In the genomic region with DNA sequence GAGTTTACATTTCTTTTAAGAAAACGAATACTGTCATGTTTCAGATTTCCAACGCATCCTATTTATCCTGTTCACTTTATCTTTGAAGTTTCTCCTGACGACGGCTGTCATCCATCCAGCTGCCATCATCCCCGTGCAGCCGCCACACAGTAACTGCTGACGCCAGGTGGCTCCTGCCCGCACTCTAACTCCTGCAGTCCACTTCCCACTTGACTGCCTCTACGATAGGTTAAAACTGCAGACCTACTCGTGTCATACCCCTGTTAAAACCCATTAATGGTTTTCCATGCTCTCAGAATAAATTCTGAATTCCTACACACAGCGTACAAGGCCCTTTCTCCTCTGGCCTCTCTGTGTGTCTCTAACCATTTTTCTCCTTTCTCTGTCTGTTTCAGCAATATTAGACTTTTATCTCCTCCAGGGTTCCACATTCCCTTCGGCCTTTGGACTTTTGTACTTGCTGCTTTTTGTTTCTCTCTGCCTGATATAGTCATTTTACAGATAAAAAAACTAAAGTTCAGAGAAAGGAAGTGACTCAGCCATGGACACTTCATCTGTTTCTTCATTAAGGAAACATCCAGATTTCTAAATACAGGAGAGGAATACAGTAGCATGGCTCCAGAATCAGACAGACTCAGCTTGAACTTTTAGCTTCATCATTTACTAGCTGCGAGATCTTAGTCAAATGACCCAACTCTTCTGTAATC, we compare ENCODE assay signal across 14 cellular contexts.
A peak's percentile ranks its signal among the peaks of the same experiment; 100 is the strongest.
DNase-seq lines count a peak whose midpoint lies in the region; ATAC-seq and TF ChIP-seq lines count a peak whose summit lies in the region.
"Had no signal": no experiment of that assay in that cellular context is flagged by ENCODE, and none has a peak within 500 bp of the region (broad histone marks: within the 10 kb centered on the region; RNA-seq: fewer than 3 reads in every experiment).

No MANE protein-coding gene starts in this region.

- 86% methylated on average over 13 of the region's 13 CpGs for WGBS in mammary epithelial cell (ENCODE audit: low coverage, missing lambda C conversion rate)
- 76 to 77% methylated on average over 13 of the region's 13 CpGs for WGBS in gastroesophageal sphincter (ENCODE audit: low coverage in 1 of 2), 2 donors

- H3K27ac ChIP-seq in mammary epithelial cell (ENCODE audit: insufficient read depth, low read depth, low read length) (peak overlapping the region; percentile 53), gastroesophageal sphincter (no peak overlapping the region)
- H3K27ac ChIP-seq: neutrophil had no signal

- H3K27me3 ChIP-seq in BJ (ENCODE audit: control insufficient read depth, insufficient read depth, low read length) (no peaks in the 10 kb centered on the region), mammary epithelial cell (ENCODE audit: insufficient read depth, low read length) (no peaks in the 10 kb centered on the region), gastroesophageal sphincter (no peaks in the 10 kb centered on the region)
- H3K27me3 ChIP-seq: neutrophil had no signal

- CTCF ChIA-PET in BJ (lab: Yijun Ruan, JAX) = interaction anchor here (1.4 to 2.6 kb wide), 2 partner anchors 12 to 127 kb away, joined by 3 to 9 read pairs; no protein-coding TSS in a partner anchor
- CTCF ChIA-PET in mammary epithelial cell (lab: Charles Lee; ENCODE audit: low non-redundant PET) = no interaction called here

- peak; percentile 56 for DNase-seq in BJ (ENCODE audit: low read depth)
- peak; percentile 32 for DNase-seq in HuH-7.5 (ENCODE audit: low spot score)
- DNase-seq in mammary epithelial cell = peak; percentile 87
- DNase-seq in kidney glomerular epithelial cell (lab: John Stamatoyannopoulos, UW) = peak; percentile 58
- no peak for DNase-seq in stimulated activated naive CD4-positive, alpha-beta T cell treated with Interleukin-2 at 50 U/mL for 16 hours (lab: John Stamatoyannopoulos, UW)
- no peak for DNase-seq in OCI-M2 (lab: John Stamatoyannopoulos, UW; ENCODE audit: unreplicated experiment)
- no peak for DNase-seq in stimulated activated CD4-positive, alpha-beta T cell treated with anti-CD3 and anti-CD28 coated beads, Interleukin-1b, Interleukin-23, amount 100 ng/mL, for 48 hours
- DNase-seq: activated CD4-positive, alpha-beta T cell treated with anti-CD3 and anti-CD28 coated beads, Interleukin-2, amount 50 U/mL, for 1 hour; effector memory CD4-positive, alpha-beta T cell; kidney; NCI-H345 had no signal

- TF ChIP-seq CTCF in BJ (IDR thresholded peaks at IDR 0.05; ENCODE audit: insufficient read depth, low read depth, low read length) (no peak), mammary epithelial cell (conservative IDR thresholded peaks at IDR 0.05 in 1 of 2, IDR thresholded peaks at IDR 0.05 in 1 of 2; ENCODE audit: extremely low read depth in 1 of 2, insufficient read depth in 1 of 2, low read depth in 1 of 2, low read length in 2 of 2) (no peak), gastroesophageal sphincter (IDR thresholded peaks at IDR 0.05) (no peak)

- H3K4me3 ChIP-seq in BJ (ENCODE audit: low read depth, low read length) = no peak overlapping the region
- H3K4me3 ChIP-seq in mammary epithelial cell (replicated peaks in 1 of 3; ENCODE audit: insufficient read depth in 1 of 3, low read depth in 2 of 3, low read length in 3 of 3) = no peak overlapping the region
- no peak overlapping the region for H3K4me3 ChIP-seq in gastroesophageal sphincter

- intact Hi-C loops in mammary epithelial cell (cut with micrococcal nuclease) = no loop called here

- TF ChIP-seq POLR2A in gastroesophageal sphincter (IDR thresholded peaks at IDR 0.05) = no peak

- H2AFZ ChIP-seq in mammary epithelial cell (ENCODE audit: low read depth, low read length) = peak overlapping the region; percentile 49

- dilution Hi-C loops in mammary epithelial cell (cut with HindIII; ENCODE audit: low sequenced_read_pairs) = no loop called here

- TSS peak; percentile 75 for BruUV-seq in mammary epithelial cell (replicated peaks; lab: Mats Ljungman, UMichigan)

- H3K4me1 ChIP-seq in mammary epithelial cell (ENCODE audit: insufficient read depth, low read length) = peaks cover 21% of the 10 kb centered on the region
- H3K4me1 ChIP-seq in gastroesophageal sphincter = no peaks in the 10 kb centered on the region

- POLR2A ChIA-PET in BJ (lab: Charles Lee) = no interaction called here

- no peaks in the 10 kb centered on the region for H3K9me3 ChIP-seq in mammary epithelial cell (replicated peaks; ENCODE audit: insufficient read depth, low read length)
- H3K9me3 ChIP-seq in gastroesophageal sphincter = no peaks in the 10 kb centered on the region
- H3K9me3 ChIP-seq: neutrophil had no signal

- no peak for TF ChIP-seq EP300 in gastroesophageal sphincter (IDR thresholded peaks at IDR 0.05)

- no peaks in the 10 kb centered on the region for H4K20me1 ChIP-seq in mammary epithelial cell (ENCODE audit: insufficient read depth, low read length)

- no peaks in the 10 kb centered on the region for H3K36me3 ChIP-seq in BJ (ENCODE audit: control insufficient read depth, insufficient read depth, low read length)
- no peaks in the 10 kb centered on the region for H3K36me3 ChIP-seq in mammary epithelial cell (ENCODE audit: insufficient read depth, low read length)
- no peaks in the 10 kb centered on the region for H3K36me3 ChIP-seq in gastroesophageal sphincter
- H3K36me3 ChIP-seq: neutrophil had no signal

- in situ Hi-C loops in mammary epithelial cell (cut with MboI; ENCODE audit: low sequenced_read_pairs in 2 of 2) = no loop called here

- peak overlapping the region; percentile 50 for H3K4me2 ChIP-seq in mammary epithelial cell (ENCODE audit: insufficient read depth, low read depth, low read length)

- no peaks in the 10 kb centered on the region for H3K79me2 ChIP-seq in mammary epithelial cell (ENCODE audit: insufficient read depth, low read length)

- no peak overlapping the region for H3K9ac ChIP-seq in mammary epithelial cell (ENCODE audit: insufficient read depth, low read length)

- ATAC-seq in gastroesophageal sphincter = no peak
- ATAC-seq: activated naive CD4-positive, alpha-beta T cell treated with anti-CD3 and anti-CD28 coated beads, Interleukin-2, amount 50 U/mL, for 72 hours had no signal

Comparison
In these comparisons a context has a peak if more than half of its experiments do, and no peak if none do; other contexts are left out.
1. DNase-seq: peak in BJ (single experiment), HuH-7.5 (single experiment), mammary epithelial cell (single experiment) and kidney glomerular epithelial cell (single experiment); none in stimulated activated naive CD4-positive, alpha-beta T cell treated with Interleukin-2 at 50 U/mL for 16 hours (single experiment), OCI-M2 (single experiment) and stimulated activated CD4-positive, alpha-beta T cell treated with anti-CD3 and anti-CD28 coated beads, Interleukin-1b, Interleukin-23, amount 100 ng/mL, for 48 hours (single experiment).